ENCODE assay signal across 23 cellular contexts in the genomic region with DNA sequence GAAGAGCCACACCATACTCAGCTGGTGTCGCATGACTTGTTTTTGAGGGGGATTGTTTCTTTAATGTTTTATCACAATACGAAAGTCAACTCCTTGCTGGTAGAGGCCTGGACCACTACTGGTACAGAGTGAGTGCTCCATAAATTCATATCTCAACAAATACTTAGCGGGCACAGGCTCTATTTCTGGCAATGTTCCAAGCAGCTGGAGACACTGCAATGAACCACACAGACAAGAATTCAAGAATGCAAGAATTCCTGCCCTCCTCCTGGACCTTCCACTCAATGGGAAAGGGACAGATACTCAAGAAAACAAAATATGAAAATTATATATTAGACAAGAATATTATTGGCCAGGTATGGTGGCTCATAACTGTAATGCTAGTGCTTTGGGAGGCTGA. TPM values are rescaled to one million over a fixed set of nuclear protein-coding genes. Genes with fewer than 3 reads are reported as not detected.
"Had no signal": no experiment of that assay in that cellular context is flagged by ENCODE, and none has a peak within 500 bp of the region (broad histone marks: within the 10 kb centered on the region; RNA-seq: fewer than 3 reads in every experiment).

No MANE protein-coding gene starts in this region.

- FAIRE-seq: RCC 7860 had no signal

- H3K36me3 ChIP-seq: SJSA1 had no signal

- H3K9me3 ChIP-seq: SJSA1 had no signal

- H3K27ac ChIP-seq: SJSA1, SK-N-MC had no signal

- H3K4me3 ChIP-seq: SJSA1, SK-N-MC had no signal

- DNase-seq: Karpas-422, KG1, MM.1S, NCI-H1105, NCI-H1417, NCI-H1436 treated with DMSO at 0.1 percent for 48 hours, NCI-H1694, NCI-H187 treated with DMSO at 0.1 percent for 48 hours, NCI-H2029 treated with DMSO at 0.1 percent for 48 hours, NCI-H2171 treated with DMSO at 0.1 percent for 48 hours, NCI-H345, NCI-H446 treated with DMSO at 0.1 percent for 48 hours, NCI-H510A treated with DMSO at 0.1 percent for 48 hours, NCI-H526, NCI-H82, Right ventricle myocardium superior, RPMI8226, SIG-M5 had no signal

RNA-seq across cellular contexts. Expression of gene FXYD7, which starts 6.4 kb away (rescaled TPM):
- total RNA-seq: HT-29, M059J, Right ventricle myocardium superior, SJSA1 had no signal

RNA-seq across cellular contexts. Expression of gene FXYD1, which starts 10.8 kb away (rescaled TPM):
- total RNA-seq: HT-29, M059J, SJSA1 had no signal

RNA-seq across cellular contexts. Expression of gene LGI4, which starts 14.6 kb away (rescaled TPM):
- total RNA-seq: HT-29, M059J, SJSA1 had no signal

RNA-seq across cellular contexts. Expression of gene FXYD3, which starts 33.8 kb away (rescaled TPM):
- total RNA-seq: SJSA1 had no signal
